In genomic region chr20:31642837-31643236, GRCh38 we compare ENCODE assay signal across 15 cellular contexts. TPM values are rescaled to one million over a fixed set of nuclear protein-coding genes. Genes with fewer than 3 reads are reported as not detected.
A peak's percentile ranks its signal among the peaks of the same experiment; 100 is the strongest.
DNase-seq lines count a peak whose midpoint lies in the region; ATAC-seq and TF ChIP-seq lines count a peak whose summit lies in the region.
"Had no signal": no experiment of that assay in that cellular context is flagged by ENCODE, and none has a peak within 500 bp of the region (broad histone marks: within the 10 kb centered on the region; RNA-seq: fewer than 3 reads in every experiment).

No MANE protein-coding gene starts in this region.

- no peaks in the 10 kb centered on the region for H3K9me3 Mint-ChIP-seq in natural killer cell treated with Interleukin-12 subunit alpha and Interleukin-12 subunit beta and Interleukin-15 and Interleukin-18, amount 100 ng/mL, for 72 hours
- no peaks in the 10 kb centered on the region for H3K9me3 Mint-ChIP-seq in natural killer cell
- no peaks in the 10 kb centered on the region for H3K9me3 Mint-ChIP-seq in central memory CD8-positive, alpha-beta T cell
- H3K9me3 Mint-ChIP-seq: CD4-positive, CD25-positive, alpha-beta regulatory T cell had no signal

- peaks cover 24 to 36% of the 10 kb centered on the region in 2 donors for H3K27me3 Mint-ChIP-seq in natural killer cell treated with Interleukin-12 subunit alpha and Interleukin-12 subunit beta and Interleukin-15 and Interleukin-18, amount 100 ng/mL, for 72 hours
- peaks cover 19 to 23% of the 10 kb centered on the region in 2 donors for H3K27me3 Mint-ChIP-seq in natural killer cell (ENCODE audit: low read depth in 2 of 2)
- peaks cover 15% of the 10 kb centered on the region for H3K27me3 Mint-ChIP-seq in central memory CD8-positive, alpha-beta T cell

- H3K4me1 Mint-ChIP-seq in natural killer cell treated with Interleukin-12 subunit alpha and Interleukin-12 subunit beta and Interleukin-15 and Interleukin-18, amount 100 ng/mL, for 72 hours (ENCODE audit: low read depth in 2 of 2), result peaks cover 8 to 15% of the 10 kb centered on the region in 2 donors
- H3K4me1 Mint-ChIP-seq in natural killer cell, result peaks cover 11 to 16% of the 10 kb centered on the region in 2 donors
- peaks cover 15% of the 10 kb centered on the region for H3K4me1 Mint-ChIP-seq in central memory CD8-positive, alpha-beta T cell

- peak in 1 of 2 donors; percentile 62 for ATAC-seq in natural killer cell treated with Interleukin-12 subunit alpha and Interleukin-12 subunit beta and Interleukin-15 and Interleukin-18, amount 100 ng/mL, for 72 hours
- ATAC-seq in natural killer cell, result no peak
- ATAC-seq in central memory CD8-positive, alpha-beta T cell (replicated peaks; ENCODE audit: extremely low read depth, poor library complexity, severe bottlenecking), result no peak

- H3K4me3 Mint-ChIP-seq in natural killer cell treated with Interleukin-12 subunit alpha and Interleukin-12 subunit beta and Interleukin-15 and Interleukin-18, amount 100 ng/mL, for 72 hours, result peak overlapping the region; percentile 40
- no peak overlapping the region for H3K4me3 Mint-ChIP-seq in natural killer cell
- H3K4me3 Mint-ChIP-seq in central memory CD8-positive, alpha-beta T cell, result peak overlapping the region; percentile 15
- H3K4me3 Mint-ChIP-seq: CD4-positive, CD25-positive, alpha-beta regulatory T cell had no signal

- DNase-seq in natural killer cell treated with Interleukin-12 subunit alpha and Interleukin-12 subunit beta and Interleukin-15 and Interleukin-18, amount 100 ng/mL, for 72 hours (ENCODE audit: low spot score), result no peak
- DNase-seq in natural killer cell (no peak), islet precursor cell (no peak), RPMI8226 (no peak), NCI-H446 (lab: John Stamatoyannopoulos, UW) (no peak)
- peak; percentile 64 for DNase-seq in Jurkat, Clone E6-1 (ENCODE audit: low read depth, low spot score)
- DNase-seq in central memory CD8-positive, alpha-beta T cell (ENCODE audit: low spot score in 2 of 2), result no peak
- DNase-seq: ACHN; AML-193; CD4-positive, CD25-positive, alpha-beta regulatory T cell; H7; NCI-H1092; NCI-H524; Peyer's patch; SK-N-SH had no signal

- no peak overlapping the region for H3K4me3 ChIP-seq in Jurkat, Clone E6-1 (ENCODE audit: low read length)
- H3K4me3 ChIP-seq: Peyer's patch had no signal

- no peaks in the 10 kb centered on the region for H3K36me3 Mint-ChIP-seq in natural killer cell treated with Interleukin-12 subunit alpha and Interleukin-12 subunit beta and Interleukin-15 and Interleukin-18, amount 100 ng/mL, for 72 hours
- H3K36me3 Mint-ChIP-seq in natural killer cell, result no peaks in the 10 kb centered on the region
- no peaks in the 10 kb centered on the region for H3K36me3 Mint-ChIP-seq in central memory CD8-positive, alpha-beta T cell (ENCODE audit: insufficient read depth)
- H3K36me3 Mint-ChIP-seq: CD4-positive, CD25-positive, alpha-beta regulatory T cell had no signal

- peak overlapping the region; percentile 29 to 38 for H3K27ac Mint-ChIP-seq in natural killer cell treated with Interleukin-12 subunit alpha and Interleukin-12 subunit beta and Interleukin-15 and Interleukin-18, amount 100 ng/mL, for 72 hours
- no peak overlapping the region for H3K27ac Mint-ChIP-seq in natural killer cell
- peak overlapping the region; percentile 8 for H3K27ac Mint-ChIP-seq in central memory CD8-positive, alpha-beta T cell (ENCODE audit: low read depth)

- intact Hi-C loops in natural killer cell (cut with micrococcal nuclease), result no loop called here

- TF ChIP-seq CTCF in natural killer cell (IDR thresholded peaks at IDR 0.05), result no peak

RNA-seq across cellular contexts. Expression of gene COX4I2, which starts 5.1 kb away (rescaled TPM):
- total RNA-seq in natural killer cell treated with Interleukin-12 subunit alpha and Interleukin-12 subunit beta and Interleukin-15 and Interleukin-18, amount 100 ng/mL, for 72 hours, result not detected
- not detected for total RNA-seq in natural killer cell
- not detected for polyA plus RNA-seq in Jurkat, Clone E6-1 (2012; ENCODE audit: insufficient read depth, insufficient read length)
- total RNA-seq: CD4-positive, CD25-positive, alpha-beta regulatory T cell had no signal
- polyA plus RNA-seq: CD4-positive, CD25-positive, alpha-beta regulatory T cell had no signal

RNA-seq across cellular contexts. Expression of gene ID1, which starts 37.7 kb away (rescaled TPM):
- total RNA-seq in natural killer cell treated with Interleukin-12 subunit alpha and Interleukin-12 subunit beta and Interleukin-15 and Interleukin-18, amount 100 ng/mL, for 72 hours, result 1 to 10 TPM in 1 of 2 donors, under 1 TPM in 1; 0.52 to 1.4 TPM
- 10 to 100 TPM in 1 of 3 donors, 1 to 10 TPM in 2; 5.6 to 10.1 (median 6.4) TPM for total RNA-seq in natural killer cell
- polyA plus RNA-seq in Jurkat, Clone E6-1 (2012; ENCODE audit: insufficient read depth, insufficient read length), result 67.2 TPM

Comparison
In these comparisons a context has a peak if more than half of its experiments do, and no peak if none do; other contexts are left out.
1. H3K27ac Mint-ChIP-seq: peak in natural killer cell treated with Interleukin-12 subunit alpha and Interleukin-12 subunit beta and Interleukin-15 and Interleukin-18, amount 100 ng/mL, for 72 hours (2 of 2) and central memory CD8-positive, alpha-beta T cell (single experiment); none in natural killer cell (0 of 2).